ENCODE assay signal across 33 cellular contexts in genomic region chr13:109395014-109395413, GRCh38.
"Had no signal": no experiment of that assay in that cellular context is flagged by ENCODE, and none has a peak within 500 bp of the region (broad histone marks: within the 10 kb centered on the region; RNA-seq: fewer than 3 reads in every experiment).

No MANE protein-coding gene starts in this region.

- H3K4me1 ChIP-seq: adrenal gland, body of pancreas, breast epithelium had no signal

- H3K27ac ChIP-seq: adrenal gland, body of pancreas, brain microvascular endothelial cell, breast epithelium had no signal

- FAIRE-seq: astrocyte, TTC549 had no signal

- ATAC-seq: activated CD8-positive, alpha-beta T cell treated with anti-CD3 and anti-CD28 coated beads for 36 hours; activated naive CD4-positive, alpha-beta T cell treated with anti-CD3 and anti-CD28 coated beads, Interleukin-2, amount 50 U/mL, for 72 hours; activated T-cell treated with anti-CD3 and anti-CD28 coated beads, Interleukin-2, amount 50 U/mL, for 4 hours; activated T-cell treated with anti-CD3 and anti-CD28 coated beads, Interleukin-2, amount 50 U/mL, for 72 hours; activated T-helper 17 cell treated with anti-CD3 and anti-CD28 coated beads, Interleukin-2, amount 50 U/mL, for 72 hours; body of pancreas had no signal

- DNase-seq: activated B cell treated with CpG ODN at 0.5 μM for 24 hours; activated CD4-positive, alpha-beta memory T cell treated with anti-CD3 and anti-CD28 coated beads for 36 hours; activated CD4-positive, alpha-beta T cell treated with anti-CD3 and anti-CD28 coated beads for 4 hours; activated CD4-positive, alpha-beta T cell treated with anti-CD3 and anti-CD28 coated beads, Interleukin-2, amount 10 ng/mL, durations not matched to agents 24 days and 14 days; activated CD4-positive, alpha-beta T cell treated with anti-CD3 and anti-CD28 coated beads, Interleukin-2, amount 50 U/mL, for 1 hour; activated CD4-positive, alpha-beta T cell treated with anti-CD3 and anti-CD28 coated beads, Interleukin-2, amount 50 U/mL, for 4 hours; activated CD4-positive, CD25-positive, alpha-beta regulatory T cell treated with anti-CD3 and anti-CD28 coated beads, Interleukin-2, amount 50 U/mL, for 72 hours; activated CD8-positive, alpha-beta memory T cell treated with anti-CD3 and anti-CD28 coated beads, Interleukin-2, amount 50 U/mL, for 4 hours; activated CD8-positive, alpha-beta T cell treated with anti-CD3 and anti-CD28 coated beads for 36 hours; activated effector memory CD4-positive, alpha-beta T cell treated with anti-CD3 and anti-CD28 coated beads, Interleukin-2, amount 50 U/mL, for 16 hours; activated gamma-delta T cell treated with Interleukin-2 at 50 U/mL for 16 hours; activated naive CD4-positive, alpha-beta T cell; activated naive CD4-positive, alpha-beta T cell treated with anti-CD3 and anti-CD28 coated beads for 36 hours; activated naive CD4-positive, alpha-beta T cell treated with anti-CD3 and anti-CD28 coated beads, Interleukin-2, amount 50 U/mL, for 16 hours; activated naive CD8-positive, alpha-beta T cell treated with anti-CD3 and anti-CD28 coated beads for 36 hours; activated T-cell treated with anti-CD3 and anti-CD28 coated beads for 4 hours; activated T-cell treated with anti-CD3 and anti-CD28 coated beads, Interleukin-2, amount 50 U/mL, for 1 hour; activated T-cell treated with anti-CD3 and anti-CD28 coated beads, Interleukin-2, amount 50 U/mL, for 4 hours; activated T-cell treated with anti-CD3 and anti-CD28 coated beads, Interleukin-2, amount 50 U/mL, for 72 hours; adrenal gland; amniotic stem cell; aorta; body of pancreas; brain microvascular endothelial cell; central memory CD4-positive, alpha-beta T cell; T-helper 1 cell; T-helper 2 cell; T-helper 9 cell had no signal

- H3K9me3 ChIP-seq: adrenal gland, body of pancreas, breast epithelium had no signal

- H3K4me3 ChIP-seq: adrenal gland, body of pancreas, breast epithelium had no signal

- H3K27me3 ChIP-seq: adrenal gland, body of pancreas, brain microvascular endothelial cell, breast epithelium had no signal

- H3K36me3 ChIP-seq: adrenal gland, brain microvascular endothelial cell, breast epithelium had no signal
